13 cellular contexts compared by ENCODE assay signal in the genomic region with DNA sequence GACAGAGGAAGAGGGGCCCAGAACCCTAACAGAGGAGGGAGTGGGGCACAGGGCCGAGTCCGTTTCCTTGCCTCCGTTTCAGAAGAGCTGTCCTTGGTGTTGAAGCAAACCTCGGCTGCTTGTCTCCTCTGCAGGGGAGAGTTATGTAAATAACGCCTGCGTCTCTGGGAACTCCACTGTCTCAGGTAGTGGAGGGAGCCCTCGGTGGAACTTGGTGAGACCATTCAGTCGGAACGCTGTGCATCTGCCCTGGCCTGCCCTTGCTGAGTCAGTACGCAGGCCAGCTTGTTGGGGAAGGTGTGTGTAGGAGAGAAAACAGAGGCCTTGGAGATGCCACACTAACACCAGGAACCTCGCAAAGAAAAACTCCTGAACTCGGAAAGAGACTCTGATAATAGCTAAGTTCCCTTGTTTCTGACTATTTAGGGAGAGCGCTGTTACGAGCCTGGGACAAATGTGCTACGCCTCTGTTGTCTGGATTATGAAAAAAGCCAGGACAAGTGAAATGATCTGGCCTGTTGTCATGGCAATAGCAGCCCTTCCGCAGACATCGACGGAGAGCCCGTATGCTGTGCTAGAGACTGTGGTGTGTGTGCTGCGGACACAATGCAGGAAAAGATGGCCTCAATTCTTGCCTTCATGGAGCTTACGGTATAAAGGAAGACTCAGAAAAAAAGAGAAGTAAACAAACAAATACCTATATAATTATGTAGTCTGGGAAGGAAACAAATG.
DNase-seq lines count a peak whose midpoint lies in the region; ATAC-seq and TF ChIP-seq lines count a peak whose summit lies in the region.
"Had no signal": no experiment of that assay in that cellular context is flagged by ENCODE, and none has a peak within 500 bp of the region (broad histone marks: within the 10 kb centered on the region; RNA-seq: fewer than 3 reads in every experiment).

No MANE protein-coding gene starts in this region.

- H3K36me3 ChIP-seq in A673 (ENCODE audit: insufficient read depth, low read length, poor library complexity, severe bottlenecking): no peaks in the 10 kb centered on the region

- POLR2A ChIA-PET in A673 (lab: Charles Lee; ENCODE audit: low non-redundant PET): no interaction called here

- no TSS peak for BruUV-seq in A673 (replicated peaks; lab: Mats Ljungman, UMichigan)

- no peak for TF ChIP-seq CTCF in A673 (conservative IDR thresholded peaks at IDR 0.05; ENCODE audit: low read depth, low read length)

- no peaks in the 10 kb centered on the region for H3K4me1 ChIP-seq in A673 (ENCODE audit: insufficient read depth, low read length, poor library complexity, severe bottlenecking)

- DNase-seq in EH (ENCODE audit: low read depth) (peak; percentile 48), NCI-H526 (lab: John Stamatoyannopoulos, UW) (peak; percentile 24 to 64), ecto neural progenitor cell (ENCODE audit: low spot score) (peak; percentile 56), kidney tubule cell (ENCODE audit: low spot score) (peak; percentile 99), A673 (ENCODE audit: low spot score) (no peak), amygdala (lab: John Stamatoyannopoulos, UW) (no peak), middle frontal gyrus (ENCODE audit: extremely low spot score, low spot score) (no peak)
- DNase-seq: CD4-positive, alpha-beta T cell; NK-92 treated with Interleukin-12 subunit alpha and Interleukin-12 subunit beta, amount 100 ng/mL, for 24 hours; stimulated activated CD4-positive, alpha-beta T cell treated with anti-CD3 and anti-CD28 coated beads, Interleukin-4, amount 100 ng/mL, for 24 hours; substantia nigra; T-helper 2 cell had no signal

- intact Hi-C loops in A673 (cut with micrococcal nuclease; ENCODE audit: unreplicated experiment): no loop called here

- no peaks in the 10 kb centered on the region for H3K9me3 ChIP-seq in A673 (ENCODE audit: low read depth, low read length, poor library complexity, severe bottlenecking)

- H3K4me3 ChIP-seq in A673 (ENCODE audit: low read depth, low read length, poor library complexity, severe bottlenecking): no peak overlapping the region

- CTCF ChIA-PET in A673 (lab: Charles Lee): no interaction called here

- no peaks in the 10 kb centered on the region for H3K27me3 ChIP-seq in A673 (replicated peaks; ENCODE audit: insufficient read depth, low read depth, low read length, poor library complexity)

- ATAC-seq in HG03045 (IDR thresholded peaks at IDR 0.05; ENCODE audit: unreplicated experiment): no peak

- no peak overlapping the region for H3K27ac ChIP-seq in A673 (ENCODE audit: low read depth, low read length, poor library complexity, severe bottlenecking)

Comparison
In these comparisons a context has a peak if more than half of its experiments do, and no peak if none do; other contexts are left out.
1. DNase-seq: peak in EH (single experiment), NCI-H526 (2 of 2), ecto neural progenitor cell (single experiment) and kidney tubule cell (single experiment); none in A673 (single experiment), amygdala (0 of 56) and middle frontal gyrus (single experiment).